In the genomic region with DNA sequence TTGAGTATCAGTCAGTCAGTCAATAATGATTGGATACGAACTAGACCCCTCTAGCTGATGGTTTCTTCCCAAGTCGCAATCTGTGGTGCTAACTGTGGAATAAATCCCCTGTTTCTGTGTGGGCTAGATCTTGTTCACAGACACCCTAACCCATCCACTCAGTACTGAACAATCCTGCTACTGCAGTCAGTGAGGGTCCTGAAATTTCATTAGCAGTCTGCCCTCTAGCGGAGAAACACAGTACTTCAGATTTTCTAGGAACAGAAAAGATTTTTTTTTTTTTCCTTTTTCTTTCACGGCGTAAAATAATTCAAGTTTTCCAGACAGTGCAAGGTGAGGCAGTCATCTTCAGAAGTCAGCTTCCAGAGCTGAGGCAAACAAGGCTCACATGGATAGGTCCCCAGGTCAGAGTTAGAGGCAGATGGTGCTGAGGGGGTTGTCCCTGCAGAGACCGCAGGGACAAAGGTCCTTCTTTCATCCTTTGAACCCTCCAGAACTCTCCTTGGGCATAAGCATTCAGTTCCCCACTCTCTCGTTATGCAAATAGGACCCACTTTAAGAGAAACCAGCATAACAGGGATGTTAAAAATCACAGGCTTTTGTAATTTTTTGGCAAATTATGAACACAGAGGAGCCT, we compare ENCODE assay signal across 8 cellular contexts.
DNase-seq lines count a peak whose midpoint lies in the region; ATAC-seq and TF ChIP-seq lines count a peak whose summit lies in the region.

No MANE protein-coding gene starts in this region.

- DNase-seq in D341Med (ENCODE audit: low spot score): peak; percentile 47
- DNase-seq in NB4 (ENCODE audit: low read depth): peak; percentile 63
- peak; percentile 70 for DNase-seq in astrocyte of the hippocampus (ENCODE audit: low read depth, low spot score)
- DNase-seq in inferior parietal cortex (ENCODE audit: extremely low spot score): peak; percentile 70
- DNase-seq in thoracic aorta (ENCODE audit: low spot score): no peak

- H3K9me3 ChIP-seq in thoracic aorta: no peaks in the 10 kb centered on the region

- H3K27me3 ChIP-seq in thoracic aorta (replicated peaks; ENCODE audit: insufficient read depth): no peaks in the 10 kb centered on the region

- H3K27ac ChIP-seq in 22Rv1 (no peak overlapping the region), thoracic aorta (no peak overlapping the region)

- H3K4me3 ChIP-seq in NB4 (ENCODE audit: low read depth, low read length) (no peak overlapping the region), thoracic aorta (peak overlapping the region; percentile 10)

- no peaks in the 10 kb centered on the region for H3K4me1 ChIP-seq in thoracic aorta (ENCODE audit: control insufficient read depth in 1 of 2, low read depth in 2 of 2)

- no peaks in the 10 kb centered on the region for H3K36me3 ChIP-seq in thoracic aorta

- ATAC-seq in thoracic aorta (ENCODE audit: insufficient number of reproducible peaks, low FRiP score, low read depth) (no peak), GM18873 (IDR thresholded peaks at IDR 0.05; ENCODE audit: low FRiP score, unreplicated experiment) (no peak), GM19351 (IDR thresholded peaks at IDR 0.05; ENCODE audit: unreplicated experiment) (no peak)

- no peak for TF ChIP-seq POLR2A in NB4 (IDR thresholded peaks at IDR 0.05; ENCODE audit: extremely low read depth, insufficient read length)

- peak; percentile 93 for TF ChIP-seq CTCF in 22Rv1 (IDR thresholded peaks at IDR 0.05)
- TF ChIP-seq CTCF in NB4 (IDR thresholded peaks at IDR 0.05; ENCODE audit: low read depth, low read length): peak; percentile 75
- TF ChIP-seq CTCF in thoracic aorta (IDR thresholded peaks at IDR 0.05): peak; percentile 80
